ENCODE assay signal across 18 cellular contexts in the genomic region with DNA sequence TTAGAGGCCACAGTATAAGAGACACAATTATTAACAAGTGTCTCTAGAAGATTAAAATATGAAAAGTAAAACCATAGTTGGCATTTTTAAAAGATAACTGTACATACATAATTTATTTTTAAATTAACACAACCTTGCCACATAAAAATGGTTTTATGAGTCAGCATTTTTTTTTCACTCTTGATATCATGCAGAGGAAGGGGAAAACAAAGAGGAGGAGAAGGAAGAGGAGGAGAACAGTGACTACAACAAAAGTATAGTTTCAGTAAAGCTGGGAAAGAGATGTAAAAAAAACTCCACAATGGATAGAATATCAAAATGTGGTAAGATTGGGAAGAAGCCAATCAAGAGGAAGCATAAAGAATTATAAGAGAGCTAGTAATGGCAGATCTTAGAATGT. TPM values are rescaled to one million over a fixed set of nuclear protein-coding genes. Genes with fewer than 3 reads are reported as not detected.
A peak's percentile ranks its signal among the peaks of the same experiment; 100 is the strongest.
DNase-seq lines count a peak whose midpoint lies in the region; ATAC-seq, FAIRE-seq and TF ChIP-seq lines count a peak whose summit lies in the region.
"Had no signal": no experiment of that assay in that cellular context is flagged by ENCODE, and none has a peak within 500 bp of the region (broad histone marks: within the 10 kb centered on the region; RNA-seq: fewer than 3 reads in every experiment).

No MANE protein-coding gene starts in this region.

- no peaks in the 10 kb centered on the region for H3K27me3 ChIP-seq in A673 (replicated peaks; ENCODE audit: insufficient read depth, low read depth, low read length, poor library complexity)
- H3K27me3 ChIP-seq in adipocyte (replicated peaks; ENCODE audit: control insufficient read depth, insufficient read depth, low read length): no peaks in the 10 kb centered on the region
- H3K27me3 ChIP-seq in gastroesophageal sphincter: no peaks in the 10 kb centered on the region
- H3K27me3 ChIP-seq: BLaER1 had no signal

- no peak for FAIRE-seq in D721Med (lab: Jason Lieb, UNC)

- H3K4me3 ChIP-seq in A673 (ENCODE audit: low read depth, low read length, poor library complexity, severe bottlenecking): no peak overlapping the region
- no peak overlapping the region for H3K4me3 ChIP-seq in adipocyte (ENCODE audit: low read length)
- no peak overlapping the region for H3K4me3 ChIP-seq in fibroblast of pulmonary artery (replicated peaks; ENCODE audit: low read depth, low read length)
- no peak overlapping the region for H3K4me3 ChIP-seq in gastroesophageal sphincter
- H3K4me3 ChIP-seq: BLaER1 had no signal

- no peaks in the 10 kb centered on the region for H3K9me3 ChIP-seq in A673 (ENCODE audit: low read depth, low read length, poor library complexity, severe bottlenecking)
- H3K9me3 ChIP-seq in adipocyte (ENCODE audit: control insufficient read depth, low read length): no peaks in the 10 kb centered on the region
- H3K9me3 ChIP-seq in gastroesophageal sphincter: no peaks in the 10 kb centered on the region
- H3K9me3 ChIP-seq: BLaER1, SK-N-SH had no signal

- DNase-seq in A673 (ENCODE audit: low spot score) (no peak), HCEC 1CT (peak; percentile 17), adipocyte (ENCODE audit: low read depth) (peak; percentile 33), fibroblast of pulmonary artery (ENCODE audit: low read depth) (peak; percentile 55), D721Med (ENCODE audit: insufficient read length, low spot score) (no peak), NCI-H69 (lab: John Stamatoyannopoulos, UW) (no peak)
- no peak for DNase-seq in activated CD8-positive, alpha-beta T cell treated with anti-CD3 and anti-CD28 coated beads, Interleukin-2, amount 10 ng/mL, durations not matched to agents 7 days and 5 days
- DNase-seq: NCI-H1105 treated with DMSO at 0.1 percent for 48 hours, NCI-H187, NCI-H446, NCI-H748 treated with DMSO at 0.1 percent for 48 hours, SK-N-SH had no signal

- no peaks in the 10 kb centered on the region for H3K4me1 Mint-ChIP-seq in activated CD8-positive, alpha-beta T cell treated with anti-CD3 and anti-CD28 coated beads, Interleukin-2, amount 10 ng/mL, durations not matched to agents 7 days and 5 days (ENCODE audit: low read depth)

- H3K4me1 ChIP-seq in A673 (ENCODE audit: insufficient read depth, low read length, poor library complexity, severe bottlenecking) (peaks cover 11% of the 10 kb centered on the region), adipocyte (ENCODE audit: control insufficient read depth, insufficient read depth, low read length) (peaks cover 32% of the 10 kb centered on the region), gastroesophageal sphincter (no peaks in the 10 kb centered on the region)
- H3K4me1 ChIP-seq: BLaER1 had no signal

- TF ChIP-seq CTCF in A673 (conservative IDR thresholded peaks at IDR 0.05; ENCODE audit: low read depth, low read length) (no peak), fibroblast of pulmonary artery (IDR thresholded peaks at IDR 0.05; ENCODE audit: low read length, missing control alignments) (no peak), D721Med (IDR thresholded peaks at IDR 0.05; ENCODE audit: insufficient read depth, missing control alignments) (no peak), gastroesophageal sphincter (IDR thresholded peaks at IDR 0.05) (no peak)

- CTCF ChIA-PET in A673 (lab: Charles Lee): no interaction called here
- CTCF ChIA-PET in activated CD8-positive, alpha-beta T cell treated with anti-CD3 and anti-CD28 coated beads, Interleukin-2, amount 10 ng/mL, durations not matched to agents 7 days and 5 days (lab: Charles Lee): no interaction called here

- POLR2A ChIA-PET in A673 (lab: Charles Lee; ENCODE audit: low non-redundant PET): no interaction called here
- POLR2A ChIA-PET in activated CD8-positive, alpha-beta T cell treated with anti-CD3 and anti-CD28 coated beads, Interleukin-2, amount 10 ng/mL, durations not matched to agents 7 days and 5 days (lab: Charles Lee): no interaction called here

- ATAC-seq in gastroesophageal sphincter: no peak
- ATAC-seq in activated CD8-positive, alpha-beta T cell treated with anti-CD3 and anti-CD28 coated beads, Interleukin-2, amount 10 ng/mL, durations not matched to agents 7 days and 5 days: no peak
- ATAC-seq: Panc1, Right ventricle myocardium inferior had no signal

- H3K27ac Mint-ChIP-seq in activated CD8-positive, alpha-beta T cell treated with anti-CD3 and anti-CD28 coated beads, Interleukin-2, amount 10 ng/mL, durations not matched to agents 7 days and 5 days: no peak overlapping the region

- no peaks in the 10 kb centered on the region for H3K36me3 Mint-ChIP-seq in activated CD8-positive, alpha-beta T cell treated with anti-CD3 and anti-CD28 coated beads, Interleukin-2, amount 10 ng/mL, durations not matched to agents 7 days and 5 days (ENCODE audit: low read depth)

- TF ChIP-seq POLR2A in gastroesophageal sphincter (IDR thresholded peaks at IDR 0.05): no peak

- intact Hi-C loops in A673 (cut with micrococcal nuclease; ENCODE audit: unreplicated experiment): no loop called here

- H3K4me3 Mint-ChIP-seq in activated CD8-positive, alpha-beta T cell treated with anti-CD3 and anti-CD28 coated beads, Interleukin-2, amount 10 ng/mL, durations not matched to agents 7 days and 5 days: no peak overlapping the region

- no peaks in the 10 kb centered on the region for H3K9me3 Mint-ChIP-seq in activated CD8-positive, alpha-beta T cell treated with anti-CD3 and anti-CD28 coated beads, Interleukin-2, amount 10 ng/mL, durations not matched to agents 7 days and 5 days (ENCODE audit: insufficient read depth)

- no TSS peak for BruUV-seq in A673 (replicated peaks; lab: Mats Ljungman, UMichigan)

- H3K27ac ChIP-seq in A673 (ENCODE audit: low read depth, low read length, poor library complexity, severe bottlenecking): peak overlapping the region; percentile 58
- no peak overlapping the region for H3K27ac ChIP-seq in gastroesophageal sphincter
- H3K27ac ChIP-seq: BLaER1, HL-60, KMS-11 had no signal

- H3K36me3 ChIP-seq in A673 (ENCODE audit: insufficient read depth, low read length, poor library complexity, severe bottlenecking) (no peaks in the 10 kb centered on the region), adipocyte (ENCODE audit: control insufficient read depth, insufficient read depth, low read length, severe bottlenecking) (no peaks in the 10 kb centered on the region), gastroesophageal sphincter (no peaks in the 10 kb centered on the region)
- H3K36me3 ChIP-seq: BLaER1 had no signal

- no peak for TF ChIP-seq EP300 in gastroesophageal sphincter (IDR thresholded peaks at IDR 0.05)

- H3K27me3 Mint-ChIP-seq in activated CD8-positive, alpha-beta T cell treated with anti-CD3 and anti-CD28 coated beads, Interleukin-2, amount 10 ng/mL, durations not matched to agents 7 days and 5 days (ENCODE audit: low read depth): peaks cover 30% of the 10 kb centered on the region

- no peak overlapping the region for H3K9ac ChIP-seq in adipocyte (ENCODE audit: low read length)
- H3K9ac ChIP-seq: BLaER1, KMS-11, SK-N-SH had no signal

RNA-seq across cellular contexts. Expression of gene CH25H, which starts 34.0 kb away (rescaled TPM):
- 0.42 and 0.56 TPM in 2 replicates for total RNA-seq in A673 (2021)
- 10 to 100 TPM in 1 of 4 donors, 1 to 10 TPM in 2, under 1 TPM in 1; 0.93 to 16.8 (median 1.5) TPM for total RNA-seq in gastroesophageal sphincter
- total RNA-seq in activated CD8-positive, alpha-beta T cell treated with anti-CD3 and anti-CD28 coated beads, Interleukin-2, amount 10 ng/mL, durations not matched to agents 7 days and 5 days: not detected

Comparison
In these comparisons a context has a peak if more than half of its experiments do, and no peak if none do; other contexts are left out.
1. DNase-seq: peak in HCEC 1CT (single experiment), adipocyte (single experiment) and fibroblast of pulmonary artery (single experiment); none in A673 (single experiment), D721Med (single experiment), activated CD8-positive, alpha-beta T cell treated with anti-CD3 and anti-CD28 coated beads, Interleukin-2, amount 10 ng/mL, durations not matched to agents 7 days and 5 days (single experiment) and NCI-H69 (single experiment).